Comparison of ENCODE assay signal across 1 cellular context in the genomic region with DNA sequence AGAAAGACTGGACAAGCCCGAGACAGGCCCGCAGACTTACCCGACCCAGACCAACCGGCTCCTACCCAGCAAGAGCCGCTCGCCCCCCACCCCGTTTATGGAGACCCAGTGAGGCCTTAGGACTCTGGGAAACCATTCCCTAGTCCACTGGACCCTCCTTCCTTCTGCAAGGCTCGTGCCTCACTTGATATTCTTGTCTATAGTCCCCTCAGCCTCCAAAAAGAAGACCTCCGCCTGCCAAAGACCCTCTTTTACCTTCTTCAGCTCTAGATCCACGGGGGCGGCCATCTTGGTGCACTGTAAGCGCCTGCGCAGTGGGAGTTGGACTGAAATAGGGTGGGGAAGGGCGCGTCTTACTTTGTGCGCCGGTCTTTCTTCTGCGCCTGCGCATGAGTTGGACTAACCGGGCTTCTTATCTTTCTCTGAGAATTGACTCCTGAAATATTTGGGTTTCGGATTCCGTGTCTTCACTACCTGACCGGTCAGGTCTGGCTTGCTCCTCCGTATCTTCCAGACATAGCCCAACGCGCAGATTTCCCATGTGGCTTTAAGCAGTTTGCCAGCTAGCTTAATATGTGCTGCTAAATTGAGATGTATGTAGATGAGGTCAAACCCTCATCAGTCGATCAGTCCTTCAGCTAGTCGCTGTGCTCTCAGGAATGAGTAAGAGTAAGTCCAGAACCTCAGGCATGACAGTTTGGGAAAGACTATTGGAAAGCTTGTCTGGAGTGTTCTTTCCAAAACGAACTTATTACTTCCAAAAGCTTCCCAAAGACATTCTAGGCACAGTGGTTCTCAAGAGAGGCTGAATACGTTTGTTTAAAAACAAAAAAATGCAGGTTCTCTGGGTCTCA.
TF ChIP-seq lines count a peak whose summit lies in the region.

A gene with protein sequence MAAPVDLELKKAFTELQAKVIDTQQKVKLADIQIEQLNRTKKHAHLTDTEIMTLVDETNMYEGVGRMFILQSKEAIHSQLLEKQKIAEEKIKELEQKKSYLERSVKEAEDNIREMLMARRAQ (minus strand): TSS at position 316 of the 854 bp plus-strand sequence. CDS start 28 bp downstream, at position 288.

TF ChIP-seq in GM23338, 12 proteins besides CTCF, POLR2A, EP300 and RAD21 (continued from another document):
- TF ChIP-seq STAT1 (IDR thresholded peaks at IDR 0.05; ENCODE audit: unreplicated experiment) (no peak), POLR2AphosphoS5 (IDR thresholded peaks at IDR 0.05; ENCODE audit: low read depth) (peak; percentile 81), CREB1 (CRISPR knock-in tag; IDR thresholded peaks at IDR 0.05; ENCODE audit: low read depth) (peak; percentile 90), ZNF331 (CRISPR knock-in tag; IDR thresholded peaks at IDR 0.05; ENCODE audit: low read depth) (no peak), NANOG (IDR thresholded peaks at IDR 0.05; ENCODE audit: borderline replicate concordance) (no peak)
- TF ChIP-seq, protein P1, sequence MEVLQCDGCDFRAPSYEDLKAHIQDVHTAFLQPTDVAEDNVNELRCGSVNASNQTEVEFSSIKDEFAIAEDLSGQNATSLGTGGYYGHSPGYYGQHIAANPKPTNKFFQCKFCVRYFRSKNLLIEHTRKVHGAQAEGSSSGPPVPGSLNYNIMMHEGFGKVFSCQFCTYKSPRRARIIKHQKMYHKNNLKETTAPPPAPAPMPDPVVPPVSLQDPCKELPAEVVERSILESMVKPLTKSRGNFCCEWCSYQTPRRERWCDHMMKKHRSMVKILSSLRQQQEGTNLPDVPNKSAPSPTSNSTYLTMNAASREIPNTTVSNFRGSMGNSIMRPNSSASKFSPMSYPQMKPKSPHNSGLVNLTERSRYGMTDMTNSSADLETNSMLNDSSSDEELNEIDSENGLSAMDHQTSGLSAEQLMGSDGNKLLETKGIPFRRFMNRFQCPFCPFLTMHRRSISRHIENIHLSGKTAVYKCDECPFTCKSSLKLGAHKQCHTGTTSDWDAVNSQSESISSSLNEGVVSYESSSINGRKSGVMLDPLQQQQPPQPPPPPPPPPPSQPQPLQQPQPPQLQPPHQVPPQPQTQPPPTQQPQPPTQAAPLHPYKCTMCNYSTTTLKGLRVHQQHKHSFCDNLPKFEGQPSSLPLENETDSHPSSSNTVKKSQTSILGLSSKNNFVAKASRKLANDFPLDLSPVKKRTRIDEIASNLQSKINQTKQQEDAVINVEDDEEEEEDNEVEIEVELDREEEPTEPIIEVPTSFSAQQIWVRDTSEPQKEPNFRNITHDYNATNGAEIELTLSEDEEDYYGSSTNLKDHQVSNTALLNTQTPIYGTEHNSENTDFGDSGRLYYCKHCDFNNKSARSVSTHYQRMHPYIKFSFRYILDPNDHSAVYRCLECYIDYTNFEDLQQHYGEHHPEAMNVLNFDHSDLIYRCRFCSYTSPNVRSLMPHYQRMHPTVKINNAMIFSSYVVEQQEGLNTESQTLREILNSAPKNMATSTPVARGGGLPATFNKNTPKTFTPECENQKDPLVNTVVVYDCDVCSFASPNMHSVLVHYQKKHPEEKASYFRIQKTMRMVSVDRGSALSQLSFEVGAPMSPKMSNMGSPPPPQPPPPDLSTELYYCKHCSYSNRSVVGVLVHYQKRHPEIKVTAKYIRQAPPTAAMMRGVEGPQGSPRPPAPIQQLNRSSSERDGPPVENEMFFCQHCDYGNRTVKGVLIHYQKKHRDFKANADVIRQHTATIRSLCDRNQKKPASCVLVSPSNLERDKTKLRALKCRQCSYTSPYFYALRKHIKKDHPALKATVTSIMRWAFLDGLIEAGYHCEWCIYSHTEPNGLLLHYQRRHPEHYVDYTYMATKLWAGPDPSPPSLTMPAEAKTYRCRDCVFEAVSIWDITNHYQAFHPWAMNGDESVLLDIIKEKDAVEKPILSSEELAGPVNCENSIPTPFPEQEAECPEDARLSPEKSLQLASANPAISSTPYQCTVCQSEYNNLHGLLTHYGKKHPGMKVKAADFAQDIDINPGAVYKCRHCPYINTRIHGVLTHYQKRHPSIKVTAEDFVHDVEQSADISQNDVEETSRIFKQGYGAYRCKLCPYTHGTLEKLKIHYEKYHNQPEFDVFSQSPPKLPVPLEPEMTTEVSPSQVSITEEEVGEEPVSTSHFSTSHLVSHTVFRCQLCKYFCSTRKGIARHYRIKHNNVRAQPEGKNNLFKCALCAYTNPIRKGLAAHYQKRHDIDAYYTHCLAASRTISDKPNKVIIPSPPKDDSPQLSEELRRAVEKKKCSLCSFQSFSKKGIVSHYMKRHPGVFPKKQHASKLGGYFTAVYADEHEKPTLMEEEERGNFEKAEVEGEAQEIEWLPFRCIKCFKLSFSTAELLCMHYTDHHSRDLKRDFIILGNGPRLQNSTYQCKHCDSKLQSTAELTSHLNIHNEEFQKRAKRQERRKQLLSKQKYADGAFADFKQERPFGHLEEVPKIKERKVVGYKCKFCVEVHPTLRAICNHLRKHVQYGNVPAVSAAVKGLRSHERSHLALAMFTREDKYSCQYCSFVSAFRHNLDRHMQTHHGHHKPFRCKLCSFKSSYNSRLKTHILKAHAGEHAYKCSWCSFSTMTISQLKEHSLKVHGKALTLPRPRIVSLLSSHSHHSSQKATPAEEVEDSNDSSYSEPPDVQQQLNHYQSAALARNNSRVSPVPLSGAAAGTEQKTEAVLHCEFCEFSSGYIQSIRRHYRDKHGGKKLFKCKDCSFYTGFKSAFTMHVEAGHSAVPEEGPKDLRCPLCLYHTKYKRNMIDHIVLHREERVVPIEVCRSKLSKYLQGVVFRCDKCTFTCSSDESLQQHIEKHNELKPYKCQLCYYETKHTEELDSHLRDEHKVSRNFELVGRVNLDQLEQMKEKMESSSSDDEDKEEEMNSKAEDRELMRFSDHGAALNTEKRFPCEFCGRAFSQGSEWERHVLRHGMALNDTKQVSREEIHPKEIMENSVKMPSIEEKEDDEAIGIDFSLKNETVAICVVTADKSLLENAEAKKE (CRISPR knock-in tag; IDR thresholded peaks at IDR 0.05), result no peak
